ENCODE assay signal across 16 cellular contexts in the genomic region with DNA sequence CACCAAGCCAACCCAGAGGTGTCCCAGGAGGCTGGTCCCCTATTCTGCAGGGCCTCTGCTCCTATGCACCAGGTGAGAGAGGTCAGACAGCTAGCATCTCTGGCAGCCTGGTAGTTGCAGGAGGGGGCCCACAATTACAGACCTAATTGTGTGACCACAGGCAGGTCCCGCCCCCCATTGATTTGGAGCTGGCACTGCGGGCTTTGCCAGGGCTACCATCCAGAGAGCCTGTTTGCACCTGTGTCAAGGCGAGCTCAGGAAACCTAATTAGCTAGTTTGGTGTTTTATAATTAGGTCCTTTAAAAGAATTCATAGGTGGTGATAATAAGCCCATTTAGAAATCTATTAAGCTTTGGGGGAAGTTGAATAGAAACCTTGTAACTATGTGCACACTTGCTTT.
DNase-seq lines count a peak whose midpoint lies in the region; ATAC-seq lines count a peak whose summit lies in the region.
"Had no signal": no experiment of that assay in that cellular context is flagged by ENCODE, and none has a peak within 500 bp of the region (broad histone marks: within the 10 kb centered on the region; RNA-seq: fewer than 3 reads in every experiment).

No MANE protein-coding gene starts in this region.

- ATAC-seq in HG02885 (IDR thresholded peaks at IDR 0.05; ENCODE audit: poor library complexity, unreplicated experiment) = no peak
- ATAC-seq: A549, Right ventricle myocardium inferior had no signal

- peak; percentile 12 for DNase-seq in NCI-H748 (lab: John Stamatoyannopoulos, UW; ENCODE audit: unreplicated experiment)
- DNase-seq in NCI-H748 treated with DMSO at 0.1 percent for 48 hours (lab: John Stamatoyannopoulos, UW) = no peak
- peak; percentile 41 for DNase-seq in NCI-H1105 (lab: John Stamatoyannopoulos, UW)
- DNase-seq in NCI-H69 (lab: John Stamatoyannopoulos, UW) = peak; percentile 90
- DNase-seq in stimulated activated naive CD4-positive, alpha-beta T cell treated with Interleukin-2 at 50 U/mL for 16 hours (lab: John Stamatoyannopoulos, UW) = no peak
- DNase-seq in NCI-H128 (lab: John Stamatoyannopoulos, UW; ENCODE audit: unreplicated experiment) = no peak
- DNase-seq: DND-41, GM23248, KBM-7, MM.1S, NCI-H1048, NCI-H2029 treated with DMSO at 0.1 percent for 48 hours, T1000 had no signal

Comparison
In these comparisons a context has a peak if more than half of its experiments do, and no peak if none do; other contexts are left out.
1. DNase-seq: peak in NCI-H748 (single experiment), NCI-H1105 (single experiment) and NCI-H69 (single experiment); none in NCI-H748 treated with DMSO at 0.1 percent for 48 hours (single experiment), stimulated activated naive CD4-positive, alpha-beta T cell treated with Interleukin-2 at 50 U/mL for 16 hours (single experiment) and NCI-H128 (single experiment).